12 cellular contexts compared by ENCODE assay signal in genomic region chr5:14153071-14153864, GRCh38. TPM values are rescaled to one million over a fixed set of nuclear protein-coding genes. Genes with fewer than 3 reads are reported as not detected.
DNase-seq lines count a peak whose midpoint lies in the region; ATAC-seq, FAIRE-seq and TF ChIP-seq lines count a peak whose summit lies in the region.
"Had no signal": no experiment of that assay in that cellular context is flagged by ENCODE, and none has a peak within 500 bp of the region (broad histone marks: within the 10 kb centered on the region; RNA-seq: fewer than 3 reads in every experiment).

No MANE protein-coding gene starts in this region.

- H3K9ac ChIP-seq in keratinocyte (ENCODE audit: control insufficient read depth, extremely low read depth, insufficient read depth, low read length), result peak overlapping the region; percentile 46
- peak overlapping the region; percentile 48 for H3K9ac ChIP-seq in smooth muscle cell (ENCODE audit: low read depth)

- peaks cover 17% of the 10 kb centered on the region for H3K9me1 ChIP-seq in keratinocyte (ENCODE audit: control insufficient read depth, extremely low read depth, insufficient read depth, low read length)

- H3K27ac ChIP-seq in RWPE1 (peak overlapping the region; percentile 75), keratinocyte (ENCODE audit: control insufficient read depth, insufficient read depth, low read length) (peak overlapping the region; percentile 52), smooth muscle cell (ENCODE audit: low read depth) (peak overlapping the region; percentile 99)
- H3K27ac ChIP-seq: ovary had no signal

- dilution Hi-C loops in keratinocyte (cut with MboI; ENCODE audit: extremely low pct_ligation_motif_present, low sequenced_read_pairs), result no loop called here

- H3K27me3 ChIP-seq in keratinocyte (ENCODE audit: control insufficient read depth, extremely low read depth, insufficient read depth, low read length) (no peaks in the 10 kb centered on the region), smooth muscle cell (ENCODE audit: low read depth) (no peaks in the 10 kb centered on the region)
- H3K27me3 ChIP-seq: ovary had no signal

- no peak for DNase-seq in GM12865 (ENCODE audit: low read depth)
- no peak for DNase-seq in RWPE1 (ENCODE audit: low spot score)
- no peak for DNase-seq in keratinocyte (ENCODE audit: low read depth, low spot score)
- DNase-seq in smooth muscle cell (lab: John Stamatoyannopoulos, UW; ENCODE audit: unreplicated experiment), result no peak
- DNase-seq in AG20443 (ENCODE audit: low spot score), result no peak
- DNase-seq: amniotic stem cell, DND-41, Karpas-422 had no signal

- 53% methylated on average over 6 of the region's 6 CpGs for WGBS in smooth muscle cell (ENCODE audit: low lambda C conversion rate)

- H3F3A ChIP-seq in smooth muscle cell (ENCODE audit: low read depth), result peaks cover 53% of the 10 kb centered on the region

- H3K36me3 ChIP-seq in keratinocyte (ENCODE audit: control insufficient read depth in 2 of 2, extremely low read depth in 1 of 2, insufficient read depth in 2 of 2, low read length in 2 of 2) (no peaks in the 10 kb centered on the region), smooth muscle cell (ENCODE audit: low read depth) (no peaks in the 10 kb centered on the region)
- H3K36me3 ChIP-seq: ovary had no signal

- H3K79me2 ChIP-seq in keratinocyte (ENCODE audit: control insufficient read depth, insufficient read depth, low read length), result peaks cover 95% of the 10 kb centered on the region
- H3K79me2 ChIP-seq in smooth muscle cell (ENCODE audit: low read depth), result peaks cover 86% of the 10 kb centered on the region

- H3K4me1 ChIP-seq in keratinocyte (ENCODE audit: control insufficient read depth, extremely low read depth, insufficient read depth, low read length) (peaks cover 67% of the 10 kb centered on the region), smooth muscle cell (ENCODE audit: low read depth) (peaks cover 59% of the 10 kb centered on the region)

- H2AFZ ChIP-seq in keratinocyte (ENCODE audit: control insufficient read depth, low read length) (no peak overlapping the region), smooth muscle cell (ENCODE audit: low read depth) (no peak overlapping the region)

- CTCF ChIA-PET in RWPE1 (lab: Yijun Ruan, JAX), result no interaction called here

- H3K9me3 ChIP-seq in keratinocyte (ENCODE audit: control insufficient read depth, low read depth, low read length) (no peaks in the 10 kb centered on the region), smooth muscle cell (replicated peaks; ENCODE audit: low read depth) (no peaks in the 10 kb centered on the region)
- H3K9me3 ChIP-seq: ovary had no signal

- TF ChIP-seq CTCF in GM12865 (IDR thresholded peaks at IDR 0.05; ENCODE audit: insufficient read depth, low read depth, low read length, missing control alignments) (no peak), RWPE1 (conservative IDR thresholded peaks at IDR 0.05; ENCODE audit: low read depth) (no peak), keratinocyte (optimal IDR thresholded peaks at IDR 0.05 in 1 of 3, IDR thresholded peaks at IDR 0.05 in 1 of 3, conservative IDR thresholded peaks at IDR 0.05 in 1 of 3; ENCODE audit: extremely low read depth in 1 of 3, insufficient read depth in 2 of 3, low read length in 3 of 3) (no peak), smooth muscle cell (IDR thresholded peaks at IDR 0.05; ENCODE audit: borderline replicate concordance, insufficient read depth, poor library complexity, severe bottlenecking) (no peak)

- POLR2A ChIA-PET in RWPE1 (lab: Yijun Ruan, JAX; ENCODE audit: low non-redundant PET), result no interaction called here

- ATAC-seq in HG02884 (IDR thresholded peaks at IDR 0.05; ENCODE audit: unreplicated experiment), result no peak
- ATAC-seq in GM21447 (IDR thresholded peaks at IDR 0.05; ENCODE audit: unreplicated experiment), result no peak
- ATAC-seq in GM19351 (IDR thresholded peaks at IDR 0.05; ENCODE audit: unreplicated experiment), result no peak

- H3K4me2 ChIP-seq in keratinocyte (ENCODE audit: control insufficient read depth, extremely low read depth, insufficient read depth, low read depth, low read length) (peak overlapping the region; percentile 63), smooth muscle cell (peak overlapping the region; percentile 83)

- no peak for FAIRE-seq in keratinocyte (lab: Jason Lieb, UNC)

- H4K20me1 ChIP-seq in keratinocyte (ENCODE audit: control insufficient read depth, extremely low read depth, insufficient read depth, low read length), result peaks cover 57% of the 10 kb centered on the region
- H4K20me1 ChIP-seq in smooth muscle cell (ENCODE audit: low read depth), result peaks cover 93% of the 10 kb centered on the region

- peak overlapping the region; percentile 48 for H3K4me3 ChIP-seq in GM12865 (ENCODE audit: low read depth, low read length)
- H3K4me3 ChIP-seq in keratinocyte (ENCODE audit: control insufficient read depth in 2 of 3, extremely low read depth in 1 of 3, insufficient read depth in 2 of 3, low read depth in 1 of 3, low read length in 3 of 3), result peak overlapping the region in 1 of 3 experiments; percentile 32
- H3K4me3 ChIP-seq in smooth muscle cell, result peak overlapping the region; percentile 8
- H3K4me3 ChIP-seq: ovary had no signal

RNA-seq across cellular contexts. Expression of gene TRIO, which starts 10.1 kb away (rescaled TPM):
- polyA plus RNA-seq in keratinocyte (56.6 to 72.1 TPM (median 57.2 TPM) in 3 replicates), smooth muscle cell (10.2 and 30.3 TPM in 2 replicates)
- 54.4 TPM for polyA plus RNA-seq in keratinocyte (2011; ENCODE audit: low read depth)
- 42.3 and 46.0 TPM in 2 replicates for polyA plus RNA-seq in keratinocyte (2011; cell fraction: cytosol; rRNA removed)
- polyA plus RNA-seq in keratinocyte (2011; cell fraction: nucleus; rRNA removed), result 227 and 249 TPM in 2 replicates
- polyA plus RNA-seq in keratinocyte (2012; ENCODE audit: low replicate concordance), result 33.9 and 54.9 TPM in 2 replicates
- 358 to 455 TPM (median 446 TPM) in 3 replicates for polyA minus RNA-seq in keratinocyte
- polyA minus RNA-seq in keratinocyte (2011; cell fraction: cytosol; rRNA and poly(A)+ RNA removed), result 73.3 TPM
- polyA minus RNA-seq in keratinocyte (2011; cell fraction: nucleus; rRNA and poly(A)+ RNA removed), result 348 and 654 TPM in 2 replicates
- total RNA-seq in smooth muscle cell, result 109 and 118 TPM in 2 replicates
